1 cellular context compared by ENCODE assay signal in genomic region chr7:157139142-157140117, GRCh38.
A peak's percentile ranks its signal among the peaks of the same experiment; 100 is the strongest.
TF ChIP-seq lines count a peak whose summit lies in the region.

No MANE protein-coding gene starts in this region.

TF ChIP-seq in WTC11, 78 proteins besides CTCF, POLR2A, EP300 and RAD21 (continued from another document):
- TF ChIP-seq, protein P1, sequence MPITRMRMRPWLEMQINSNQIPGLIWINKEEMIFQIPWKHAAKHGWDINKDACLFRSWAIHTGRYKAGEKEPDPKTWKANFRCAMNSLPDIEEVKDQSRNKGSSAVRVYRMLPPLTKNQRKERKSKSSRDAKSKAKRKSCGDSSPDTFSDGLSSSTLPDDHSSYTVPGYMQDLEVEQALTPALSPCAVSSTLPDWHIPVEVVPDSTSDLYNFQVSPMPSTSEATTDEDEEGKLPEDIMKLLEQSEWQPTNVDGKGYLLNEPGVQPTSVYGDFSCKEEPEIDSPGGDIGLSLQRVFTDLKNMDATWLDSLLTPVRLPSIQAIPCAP (CRISPR knock-in tag; IDR thresholded peaks at IDR 0.05), result no peak
- TF ChIP-seq MYBL2 (CRISPR knock-in tag; IDR thresholded peaks at IDR 0.05) (0 out of 2 replicates have a peak, but pooled peaks have one; percentile 25), ZNF219 (CRISPR knock-in tag; IDR thresholded peaks at IDR 0.05; ENCODE audit: borderline replicate concordance) (no peak), ESRRA (CRISPR knock-in tag; IDR thresholded peaks at IDR 0.05; ENCODE audit: borderline replicate concordance) (no peak; the same call in 1 of the 2 replicates), STAT6 (CRISPR knock-in tag; conservative IDR thresholded peaks at IDR 0.05; ENCODE audit: low read depth) (no peak), FOXP4 (CRISPR knock-in tag; IDR thresholded peaks at IDR 0.05) (no peak), ZMAT4 (CRISPR knock-in tag; IDR thresholded peaks at IDR 0.05) (no peak), EMX1 (CRISPR knock-in tag; IDR thresholded peaks at IDR 0.05) (no peak), RORB (CRISPR knock-in tag; IDR thresholded peaks at IDR 0.05) (no peak), HMGA2 (CRISPR knock-in tag; IDR thresholded peaks at IDR 0.05) (no peak), ZNF423 (CRISPR knock-in tag; IDR thresholded peaks at IDR 0.05) (no peak)
